ENCODE assay signal across 15 cellular contexts in genomic region chr12:114666746-114667668, GRCh38. TPM values are rescaled to one million over a fixed set of nuclear protein-coding genes. Genes with fewer than 3 reads are reported as not detected.
DNase-seq lines count a peak whose midpoint lies in the region; ATAC-seq, FAIRE-seq and TF ChIP-seq lines count a peak whose summit lies in the region.
"Had no signal": no experiment of that assay in that cellular context is flagged by ENCODE, and none has a peak within 500 bp of the region (broad histone marks: within the 10 kb centered on the region; RNA-seq: fewer than 3 reads in every experiment).

No MANE protein-coding gene starts in this region.

- TF ChIP-seq RAD21 in A549 (conservative IDR thresholded peaks at IDR 0.05 in 1 of 2, IDR thresholded peaks at IDR 0.05 in 1 of 2), result no peak

- POLR2A ChIA-PET in A549 (lab: Yijun Ruan, JAX), result no interaction called here

- no peak for FAIRE-seq in A549 (lab: Jason Lieb, UNC)

- H3K4me2 ChIP-seq in A549, result peak overlapping the region; percentile 83

- no peak for DNase-seq in A549 (ENCODE audit: low read depth in 1 of 2, low spot score in 1 of 2)
- peak; percentile 69 for DNase-seq in ELR (ENCODE audit: low read depth)
- DNase-seq in SK-N-MC (ENCODE audit: low read depth, low spot score), result peak; percentile 50
- DNase-seq in left kidney (ENCODE audit: low read depth, low spot score), result peak; percentile 68
- DNase-seq in NCI-H146 treated with DMSO at 0.1 percent for 48 hours (lab: John Stamatoyannopoulos, UW; ENCODE audit: unreplicated experiment), result no peak
- no peak for DNase-seq in glomerular visceral epithelial cell (ENCODE audit: extremely low spot score)
- DNase-seq in KG1 (lab: John Stamatoyannopoulos, UW), result no peak
- DNase-seq: activated CD4-positive, alpha-beta T cell treated with anti-CD3 and anti-CD28 coated beads, Interleukin-2, amount 50 U/mL, for 48 hours; activated naive CD4-positive, alpha-beta T cell treated with anti-CD3 and anti-CD28 coated beads for 36 hours; CD4-positive, CD25-positive, alpha-beta regulatory T cell; cerebellar nuclear complex; immature natural killer cell had no signal

- 92% methylated on average over 50 of the region's 53 CpGs for WGBS in A549 (ENCODE audit: missing lambda C conversion rate)

- no peak for TF ChIP-seq EP300 in A549 (IDR thresholded peaks at IDR 0.05)

- ATAC-seq in A549 (no peak), HG03521 (IDR thresholded peaks at IDR 0.05; ENCODE audit: unreplicated experiment) (no peak)

- peak overlapping the region; percentile 84 to 92 for H3K27ac ChIP-seq in A549
- H3K27ac ChIP-seq in SK-N-MC, result no peak overlapping the region
- H3K27ac ChIP-seq: esophagus muscularis mucosa, right atrium auricular region had no signal

- no peak overlapping the region for H3K9ac ChIP-seq in SK-N-MC (ENCODE audit: insufficient read length)

- H3K9me3 ChIP-seq in A549 (no peaks in the 10 kb centered on the region), SK-N-MC (ENCODE audit: low read depth, low read length) (no peaks in the 10 kb centered on the region)
- H3K9me3 ChIP-seq: esophagus muscularis mucosa, right atrium auricular region had no signal

- peaks cover 34% of the 10 kb centered on the region; the same call in 2 of the 3 replicates for H3K4me1 ChIP-seq in A549

- no peak overlapping the region for H3K4me3 ChIP-seq in A549
- peak overlapping the region; percentile 68 for H3K4me3 ChIP-seq in SK-N-MC

- no peak for TF ChIP-seq CTCF in A549 (IDR thresholded peaks at IDR 0.05)

- no peak for TF ChIP-seq POLR2A in A549 (IDR thresholded peaks at IDR 0.05; ENCODE audit: low read length)

- no peaks in the 10 kb centered on the region for H3K36me3 ChIP-seq in SK-N-MC (ENCODE audit: insufficient read depth, low read length)

- CTCF ChIA-PET in A549 (lab: Yijun Ruan, JAX), result interaction anchor here (0.7 to 9.3 kb wide), 25 partner anchors 9 to 1280 kb away, joined by 3 to 113 read pairs (median 6); partner anchors contain the start of gene TBX3

TF ChIP-seq in A549, 52 proteins besides CTCF, POLR2A, EP300 and RAD21:
- TF ChIP-seq NFE2L2 (conservative IDR thresholded peaks at IDR 0.05; ENCODE audit: low read length), result no peak
- TF ChIP-seq, protein P1, sequence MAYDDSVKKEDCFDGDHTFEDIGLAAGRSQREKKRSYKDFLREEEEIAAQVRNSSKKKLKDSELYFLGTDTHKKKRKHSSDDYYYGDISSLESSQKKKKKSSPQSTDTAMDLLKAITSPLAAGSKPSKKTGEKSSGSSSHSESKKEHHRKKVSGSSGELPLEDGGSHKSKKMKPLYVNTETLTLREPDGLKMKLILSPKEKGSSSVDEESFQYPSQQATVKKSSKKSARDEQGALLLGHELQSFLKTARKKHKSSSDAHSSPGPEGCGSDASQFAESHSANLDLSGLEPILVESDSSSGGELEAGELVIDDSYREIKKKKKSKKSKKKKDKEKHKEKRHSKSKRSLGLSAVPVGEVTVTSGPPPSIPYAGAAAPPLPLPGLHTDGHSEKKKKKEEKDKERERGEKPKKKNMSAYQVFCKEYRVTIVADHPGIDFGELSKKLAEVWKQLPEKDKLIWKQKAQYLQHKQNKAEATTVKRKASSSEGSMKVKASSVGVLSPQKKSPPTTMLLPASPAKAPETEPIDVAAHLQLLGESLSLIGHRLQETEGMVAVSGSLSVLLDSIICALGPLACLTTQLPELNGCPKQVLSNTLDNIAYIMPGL (CRISPR knock-in tag; IDR thresholded peaks at IDR 0.05; ENCODE audit: borderline replicate concordance), result no peak

RNA-seq across cellular contexts. Expression of gene TBX3, which starts 17.0 kb away (rescaled TPM):
- polyA plus RNA-seq in A549 (2011; rRNA removed) (23.7 and 28.0 TPM in 2 replicates), A549 (2017; fragmentation: RNase III; extraction: RNeasy Plus Mini Kit Qiagen cat#74134 plus additional on column Dnase treatment) (18.0 to 22.8 TPM (median 22.1 TPM) in 3 replicates)
- polyA plus RNA-seq in A549 (2012; cell fraction: cytosol; rRNA removed), result 13.3 and 20.0 TPM in 2 replicates
- polyA plus RNA-seq in A549 (2012; cell fraction: nucleus; rRNA removed), result 63.2 and 63.4 TPM in 2 replicates
- polyA minus RNA-seq in A549 (2011; rRNA and poly(A)+ RNA removed), result 39.3 and 41.6 TPM in 2 replicates
- polyA plus RNA-seq: CD4-positive, CD25-positive, alpha-beta regulatory T cell; immature natural killer cell had no signal

Comparison
In these comparisons a context has a peak if more than half of its experiments do, and no peak if none do; other contexts are left out.
1. DNase-seq: peak in ELR (single experiment), SK-N-MC (single experiment) and left kidney (single experiment); none in A549 (0 of 2), NCI-H146 treated with DMSO at 0.1 percent for 48 hours (single experiment), glomerular visceral epithelial cell (single experiment) and KG1 (single experiment).